In genomic region chr9:130451004-130451390, GRCh38 we compare ENCODE assay signal across 15 cellular contexts. TPM values are rescaled to one million over a fixed set of nuclear protein-coding genes. Genes with fewer than 3 reads are reported as not detected.
A peak's percentile ranks its signal among the peaks of the same experiment; 100 is the strongest.
DNase-seq lines count a peak whose midpoint lies in the region; ATAC-seq and TF ChIP-seq lines count a peak whose summit lies in the region.
"Had no signal": no experiment of that assay in that cellular context is flagged by ENCODE, and none has a peak within 500 bp of the region (broad histone marks: within the 10 kb centered on the region; RNA-seq: fewer than 3 reads in every experiment).

No MANE protein-coding gene starts in this region.

- no peak overlapping the region for H3K4me3 Mint-ChIP-seq in H9
- H3K4me3 Mint-ChIP-seq: activated naive CD4-positive, alpha-beta T cell treated with anti-CD3 and anti-CD28 coated beads, Interleukin-2, amount 50 U/mL, for 24 hours; natural killer cell; T-helper 2 cell treated with Interferon-gamma antibody and Interleukin-4, amounts not matched to agents 5 μg/mL and 100 μg/mL, for 36 hours had no signal

- no peak overlapping the region for H2BK15ac ChIP-seq in H9 (ENCODE audit: low read depth, low read length)

- H3T11ph ChIP-seq in H9 (ENCODE audit: low read length): no peak overlapping the region

- ATAC-seq in body of pancreas (no peak), mucosa of descending colon (peak; percentile 44), GM21423 (IDR thresholded peaks at IDR 0.05; ENCODE audit: unreplicated experiment) (no peak), GM21360 (IDR thresholded peaks at IDR 0.05; ENCODE audit: unreplicated experiment) (no peak), GM21529 (IDR thresholded peaks at IDR 0.05; ENCODE audit: unreplicated experiment) (no peak)
- ATAC-seq: natural killer cell had no signal

- no peak overlapping the region for H2BK120ac ChIP-seq in H9 (ENCODE audit: low read depth, low read length, poor library complexity, severe bottlenecking)

- H4K8ac ChIP-seq in H9 (replicated peaks; ENCODE audit: insufficient read length, low read depth, low read length): no peak overlapping the region

- no peaks in the 10 kb centered on the region for H3K9me3 Mint-ChIP-seq in H9
- H3K9me3 Mint-ChIP-seq: activated naive CD4-positive, alpha-beta T cell treated with anti-CD3 and anti-CD28 coated beads, Interleukin-2, amount 50 U/mL, for 24 hours; natural killer cell; T-helper 2 cell treated with Interferon-gamma antibody and Interleukin-4, amounts not matched to agents 5 μg/mL and 100 μg/mL, for 36 hours had no signal

- peaks cover 5% of the 10 kb centered on the region for H3K27me3 Mint-ChIP-seq in H9 (ENCODE audit: low read depth)

- no peaks in the 10 kb centered on the region for H3K36me3 ChIP-seq in body of pancreas (replicated peaks in 1 of 2; ENCODE audit: insufficient read depth in 1 of 2, low read depth in 2 of 2)
- no peaks in the 10 kb centered on the region for H3K36me3 ChIP-seq in mucosa of descending colon (ENCODE audit: low read depth)
- H3K36me3 ChIP-seq in subcutaneous abdominal adipose tissue (ENCODE audit: control insufficient read depth in 5 of 5, insufficient read depth in 5 of 5, low read length in 5 of 5): peaks cover 0 to 17% (median 15%) of the 10 kb centered on the region in 5 donors

- H3K18ac ChIP-seq in H9 (ENCODE audit: insufficient read length, low read depth, low read length): no peak overlapping the region

- H2BK20ac ChIP-seq in H9 (ENCODE audit: low read depth, low read length, poor library complexity, severe bottlenecking): no peak overlapping the region

- no peak overlapping the region for H2BK12ac ChIP-seq in H9 (ENCODE audit: insufficient read length, low read depth, low read length)

- DNase-seq in H9: no peak
- DNase-seq in body of pancreas: no peak
- peak in 2 of 3 donors; percentile 60 to 62 for DNase-seq in mucosa of descending colon
- DNase-seq in amygdala (lab: John Stamatoyannopoulos, UW): no peak
- DNase-seq: activated CD8-positive, alpha-beta memory T cell treated with anti-CD3 and anti-CD28 coated beads, Interleukin-2, amount 50 U/mL, for 48 hours; effector memory CD4-positive, alpha-beta T cell; KG1; natural killer cell had no signal

- no peak overlapping the region for H3K4me2 ChIP-seq in H9 (ENCODE audit: insufficient read depth, insufficient read length, low read length)

- H3K56ac ChIP-seq in H9 (ENCODE audit: insufficient read length, low read depth, low read length): no peak overlapping the region

- no peak overlapping the region for H3K4ac ChIP-seq in H9 (ENCODE audit: low read depth, low read length)

- WGBS in H9 (ENCODE audit: extremely low coverage, insufficient read length, low lambda C conversion rate): no CpG with 5 or more reads among the region's 14 CpGs
- 45% methylated on average over 14 of the region's 14 CpGs; no CpG with 5 or more reads in 1 of the 2 donors for WGBS in body of pancreas, 2 donors

- H3K36me3 Mint-ChIP-seq in H9 (ENCODE audit: insufficient read depth in 1 of 3, low read depth in 3 of 3): peaks cover 4 to 14% (median 10%) of the 10 kb centered on the region in 3 experiments
- H3K36me3 Mint-ChIP-seq: activated naive CD4-positive, alpha-beta T cell treated with anti-CD3 and anti-CD28 coated beads, Interleukin-2, amount 50 U/mL, for 24 hours; natural killer cell had no signal

- no peak overlapping the region for H3K27ac ChIP-seq in H9 (ENCODE audit: insufficient read length, low read depth, low read length)
- H3K27ac ChIP-seq in body of pancreas: peak overlapping the region; percentile 47 to 79 (median 70)
- peak overlapping the region; percentile 23 for H3K27ac ChIP-seq in subcutaneous abdominal adipose tissue (ENCODE audit: low read depth, low read length)
- H3K27ac ChIP-seq: HL-60 had no signal

- TF ChIP-seq POLR2A in body of pancreas (IDR thresholded peaks at IDR 0.05): no peak

- H3K23me2 ChIP-seq in H9 (ENCODE audit: insufficient read length, low read depth, low read length, poor library complexity, severe bottlenecking): peaks cover 4% of the 10 kb centered on the region

- H4K91ac ChIP-seq in H9 (ENCODE audit: insufficient read length, low read depth, low read length): no peak overlapping the region

- H2AFZ ChIP-seq in H9 (ENCODE audit: low read length): no peak overlapping the region

- H3K9ac ChIP-seq in H9 (ENCODE audit: extremely low read depth, insufficient read length, low read length) (no peak overlapping the region), subcutaneous abdominal adipose tissue (ENCODE audit: low read length in 5 of 5) (no peak overlapping the region)

- TF ChIP-seq CTCF in H9 (conservative IDR thresholded peaks at IDR 0.05) (no peak), body of pancreas (IDR thresholded peaks at IDR 0.05) (no peak), mucosa of descending colon (IDR thresholded peaks at IDR 0.05) (no peak)

- no peak overlapping the region for H4K5ac ChIP-seq in H9 (ENCODE audit: insufficient read length, low read depth, low read length)

- no peaks in the 10 kb centered on the region for H3K79me1 ChIP-seq in H9 (ENCODE audit: insufficient read depth, low read depth, low read length, poor library complexity, severe bottlenecking)

- intact Hi-C loops in body of pancreas (cut with DNase I) (no loop called here), mucosa of descending colon (cut with DNase I, micrococcal nuclease) (no loop called here)

- no peaks in the 10 kb centered on the region for H4K20me1 ChIP-seq in H9 (ENCODE audit: control insufficient read depth, insufficient read depth, insufficient read length)

- peaks cover 12% of the 10 kb centered on the region; the same call in 1 of the 2 replicates for H3K4me1 ChIP-seq in H9 (ENCODE audit: insufficient read depth, low read length)
- peaks cover 57% of the 10 kb centered on the region for H3K4me1 ChIP-seq in body of pancreas
- H3K4me1 ChIP-seq in mucosa of descending colon (ENCODE audit: low read depth): peaks cover 34% of the 10 kb centered on the region
- peaks cover 19 to 70% (median 56%) of the 10 kb centered on the region in 5 donors for H3K4me1 ChIP-seq in subcutaneous abdominal adipose tissue (ENCODE audit: control insufficient read depth in 5 of 5, insufficient read depth in 5 of 5, low read length in 5 of 5)

- H2AK5ac ChIP-seq in H9 (ENCODE audit: insufficient read length, low read length): no peak overlapping the region

- H3K4me1 Mint-ChIP-seq in H9: peaks cover 42 to 55% of the 10 kb centered on the region in 2 experiments
- H3K4me1 Mint-ChIP-seq: natural killer cell had no signal

- H3K4me3 ChIP-seq in body of pancreas (no peak overlapping the region), mucosa of descending colon (no peak overlapping the region), subcutaneous abdominal adipose tissue (ENCODE audit: low read depth in 1 of 5, low read length in 5 of 5) (no peak overlapping the region)

- no peak overlapping the region for H3K23ac ChIP-seq in H9 (ENCODE audit: insufficient read length, low read depth, low read length)

- 0 out of 2 replicates have a peak overlapping the region, but pooled peaks have one; percentile 30 for H3K14ac ChIP-seq in H9 (ENCODE audit: insufficient read depth, low read length)

- no peaks in the 10 kb centered on the region; the same call in 1 of the 2 replicates for H3K27me3 ChIP-seq in H9 (ENCODE audit: insufficient read depth, low read length)
- no peaks in the 10 kb centered on the region for H3K27me3 ChIP-seq in body of pancreas
- H3K27me3 ChIP-seq in subcutaneous abdominal adipose tissue (ENCODE audit: control insufficient read depth in 5 of 5, insufficient read depth in 4 of 5, low read length in 5 of 5): no peaks in the 10 kb centered on the region

- no peak overlapping the region for H3K27ac Mint-ChIP-seq in H9
- H3K27ac Mint-ChIP-seq: activated naive CD4-positive, alpha-beta T cell treated with anti-CD3 and anti-CD28 coated beads, Interleukin-2, amount 50 U/mL, for 24 hours; natural killer cell; T-helper 2 cell treated with Interferon-gamma antibody and Interleukin-4, amounts not matched to agents 5 μg/mL and 100 μg/mL, for 36 hours had no signal

- no peaks in the 10 kb centered on the region for H3K79me2 ChIP-seq in H9 (ENCODE audit: insufficient read depth, low read length)

- H3K9me3 ChIP-seq in H9 (ENCODE audit: control insufficient read depth, low read depth, low read length): no peaks in the 10 kb centered on the region
- no peaks in the 10 kb centered on the region for H3K9me3 ChIP-seq in body of pancreas
- H3K9me3 ChIP-seq in mucosa of descending colon: no peaks in the 10 kb centered on the region
- no peaks in the 10 kb centered on the region for H3K9me3 ChIP-seq in subcutaneous abdominal adipose tissue (ENCODE audit: control insufficient read depth in 5 of 5, low read length in 5 of 5)

- no peak overlapping the region for H2BK5ac ChIP-seq in H9 (ENCODE audit: insufficient read length, low read length)

RNA-seq across cellular contexts. Expression of gene ASS1, which starts 6.2 kb away (rescaled TPM):
- 118 and 122 TPM in 2 replicates for total RNA-seq in H9 (2021)
- total RNA-seq in body of pancreas: 100 to 1,000 TPM in 1 of 2 donors, 10 to 100 TPM in 1; 31.6 to 120 TPM
- 100 to 1,000 TPM; 221 to 410 (median 408) TPM for total RNA-seq in mucosa of descending colon

Comparison
In these comparisons a context has a peak if more than half of its experiments do, and no peak if none do; other contexts are left out.
1. DNase-seq: peak in mucosa of descending colon (2 of 3); none in H9 (single experiment), body of pancreas (0 of 4) and amygdala (0 of 56).